In the genomic region with DNA sequence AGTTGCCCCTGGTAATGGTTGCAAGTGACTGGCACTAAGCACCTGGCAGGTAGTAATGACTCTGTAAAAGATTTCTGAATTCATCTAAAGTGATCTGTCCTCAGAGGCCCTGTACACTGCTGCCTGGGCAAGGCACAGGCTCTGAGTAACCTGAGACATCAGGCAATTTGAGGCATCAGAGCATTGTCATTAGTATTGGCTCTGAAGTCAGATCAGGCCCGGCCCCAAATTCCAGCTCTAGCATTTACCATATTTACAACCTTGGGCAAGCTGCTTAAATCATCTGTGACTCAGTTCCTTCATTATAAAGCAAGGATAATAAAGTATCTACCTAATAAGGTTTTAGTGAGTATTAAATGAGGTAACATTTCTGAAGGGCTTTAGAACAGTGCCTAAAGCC, we compare ENCODE assay signal across 1 cellular context.
TF ChIP-seq lines count a peak whose summit lies in the region.

No MANE protein-coding gene starts in this region.

TF ChIP-seq in WTC11, 78 proteins besides CTCF, POLR2A, EP300 and RAD21 (continued from another document):
- TF ChIP-seq, protein P1, sequence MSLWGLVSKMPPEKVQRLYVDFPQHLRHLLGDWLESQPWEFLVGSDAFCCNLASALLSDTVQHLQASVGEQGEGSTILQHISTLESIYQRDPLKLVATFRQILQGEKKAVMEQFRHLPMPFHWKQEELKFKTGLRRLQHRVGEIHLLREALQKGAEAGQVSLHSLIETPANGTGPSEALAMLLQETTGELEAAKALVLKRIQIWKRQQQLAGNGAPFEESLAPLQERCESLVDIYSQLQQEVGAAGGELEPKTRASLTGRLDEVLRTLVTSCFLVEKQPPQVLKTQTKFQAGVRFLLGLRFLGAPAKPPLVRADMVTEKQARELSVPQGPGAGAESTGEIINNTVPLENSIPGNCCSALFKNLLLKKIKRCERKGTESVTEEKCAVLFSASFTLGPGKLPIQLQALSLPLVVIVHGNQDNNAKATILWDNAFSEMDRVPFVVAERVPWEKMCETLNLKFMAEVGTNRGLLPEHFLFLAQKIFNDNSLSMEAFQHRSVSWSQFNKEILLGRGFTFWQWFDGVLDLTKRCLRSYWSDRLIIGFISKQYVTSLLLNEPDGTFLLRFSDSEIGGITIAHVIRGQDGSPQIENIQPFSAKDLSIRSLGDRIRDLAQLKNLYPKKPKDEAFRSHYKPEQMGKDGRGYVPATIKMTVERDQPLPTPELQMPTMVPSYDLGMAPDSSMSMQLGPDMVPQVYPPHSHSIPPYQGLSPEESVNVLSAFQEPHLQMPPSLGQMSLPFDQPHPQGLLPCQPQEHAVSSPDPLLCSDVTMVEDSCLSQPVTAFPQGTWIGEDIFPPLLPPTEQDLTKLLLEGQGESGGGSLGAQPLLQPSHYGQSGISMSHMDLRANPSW (CRISPR knock-in tag; conservative IDR thresholded peaks at IDR 0.05; ENCODE audit: low read depth): no peak
- TF ChIP-seq, protein P2, sequence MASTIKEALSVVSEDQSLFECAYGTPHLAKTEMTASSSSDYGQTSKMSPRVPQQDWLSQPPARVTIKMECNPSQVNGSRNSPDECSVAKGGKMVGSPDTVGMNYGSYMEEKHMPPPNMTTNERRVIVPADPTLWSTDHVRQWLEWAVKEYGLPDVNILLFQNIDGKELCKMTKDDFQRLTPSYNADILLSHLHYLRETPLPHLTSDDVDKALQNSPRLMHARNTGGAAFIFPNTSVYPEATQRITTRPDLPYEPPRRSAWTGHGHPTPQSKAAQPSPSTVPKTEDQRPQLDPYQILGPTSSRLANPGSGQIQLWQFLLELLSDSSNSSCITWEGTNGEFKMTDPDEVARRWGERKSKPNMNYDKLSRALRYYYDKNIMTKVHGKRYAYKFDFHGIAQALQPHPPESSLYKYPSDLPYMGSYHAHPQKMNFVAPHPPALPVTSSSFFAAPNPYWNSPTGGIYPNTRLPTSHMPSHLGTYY (CRISPR knock-in tag; IDR thresholded peaks at IDR 0.05): no peak
- TF ChIP-seq ZNF425 (CRISPR knock-in tag; conservative IDR thresholded peaks at IDR 0.05): no peak
- no peak for TF ChIP-seq IRF2 (CRISPR knock-in tag; IDR thresholded peaks at IDR 0.05; ENCODE audit: borderline replicate concordance, low read depth)
- no peak for TF ChIP-seq KAT7 (CRISPR knock-in tag; IDR thresholded peaks at IDR 0.05; ENCODE audit: borderline replicate concordance)
- TF ChIP-seq OVOL2 (CRISPR knock-in tag; IDR thresholded peaks at IDR 0.05; ENCODE audit: borderline replicate concordance): no peak
- TF ChIP-seq TEAD4 (CRISPR knock-in tag; IDR thresholded peaks at IDR 0.05): no peak
- TF ChIP-seq ZNF532 (CRISPR knock-in tag; IDR thresholded peaks at IDR 0.05; ENCODE audit: borderline replicate concordance): no peak
- TF ChIP-seq GRHL2 (CRISPR knock-in tag; IDR thresholded peaks at IDR 0.05; ENCODE audit: insufficient replicate concordance, severe bottlenecking): no peak
